8 cellular contexts compared by ENCODE assay signal in the genomic region with DNA sequence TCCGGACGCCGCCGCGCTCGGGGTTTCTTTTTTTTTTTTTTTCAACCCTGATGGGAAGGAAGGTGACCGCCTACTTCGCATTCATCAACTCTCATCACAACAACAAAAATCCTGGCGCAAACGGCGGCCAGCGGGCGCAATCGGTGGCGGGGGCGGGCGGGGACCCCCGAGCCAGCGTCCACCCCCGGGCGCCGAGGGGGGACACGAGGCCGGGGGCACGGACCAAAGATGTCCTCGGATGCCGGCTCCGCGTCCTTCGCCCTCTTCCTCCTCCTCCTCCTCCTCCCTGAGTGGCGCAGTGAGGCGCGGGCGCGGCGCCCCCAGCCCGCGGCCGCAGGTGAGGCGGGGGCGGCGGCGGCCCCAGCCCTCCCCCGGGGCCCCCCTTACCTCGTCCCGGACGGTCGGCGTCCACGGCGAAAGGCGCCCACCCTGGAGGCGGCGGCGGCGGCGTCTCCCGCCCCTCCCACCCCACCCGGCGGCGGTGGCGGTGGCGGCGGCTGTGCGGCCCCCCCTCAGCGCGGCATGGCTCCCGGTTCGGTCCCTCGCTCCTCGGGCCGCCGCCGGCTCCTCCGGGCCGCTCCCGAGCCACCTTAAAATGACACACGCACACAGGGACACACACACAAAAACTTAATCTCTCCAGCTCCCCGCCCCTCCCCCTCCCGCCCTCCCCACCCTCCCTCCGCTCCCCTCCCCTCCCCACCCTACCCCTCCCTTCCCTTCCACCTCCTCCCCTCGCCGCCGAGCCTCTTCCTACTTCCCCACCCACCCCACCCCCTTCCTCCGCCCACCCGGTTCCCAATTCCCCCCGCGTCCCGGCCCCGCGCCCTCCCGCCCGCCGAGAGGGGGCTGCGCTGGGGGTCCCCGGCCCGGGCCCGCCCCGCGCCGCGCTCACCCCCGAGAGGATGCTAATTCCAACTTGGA. TPM values are rescaled to one million over a fixed set of nuclear protein-coding genes. Genes with fewer than 3 reads are reported as not detected.
DNase-seq lines count a peak whose midpoint lies in the region; ATAC-seq, FAIRE-seq and TF ChIP-seq lines count a peak whose summit lies in the region.

A gene (minus strand): TSS at position 632 of the 924 bp plus-strand sequence.

- H3K9me3 ChIP-seq in K562 (replicated peaks; ENCODE audit: control insufficient read depth, insufficient read depth, low read depth, low read length): no peaks in the 10 kb centered on the region

- H2AFZ ChIP-seq in K562 (ENCODE audit: low read depth, low read length): peak within 1 kb of the TSS; percentile 84

- WGBS in K562 (ENCODE audit: insufficient coverage, low coverage, missing lambda C conversion rate): no CpG with 5 or more reads among the region's 103 CpGs

- TF ChIP-seq EP300 in K562 (IDR thresholded peaks at IDR 0.05; ENCODE audit: low read length): no peak

- H3K27ac ChIP-seq in K562 (ENCODE audit: extremely low read depth, low read depth, low read length): peak within 1 kb of the TSS; percentile 85

- in situ Hi-C loops in K562 (cut with MboI): loop anchor here (25.0 kb wide), 1 partner anchor 223 kb away; a partner anchor contains a TSS

- CTCF ChIA-PET in K562 (lab: Yijun Ruan, JAX; ENCODE audit: low intra/inter-chr PET ratio): no interaction called here

- POLR2A ChIA-PET in K562 (lab: Yijun Ruan, JAX): no interaction called here

- no peak for TF ChIP-seq POLR2A in K562 (conservative IDR thresholded peaks at IDR 0.05)

- peak within 1 kb of the TSS; percentile 60 to 93; a peak in 3 of 4 replicates for H3K9ac ChIP-seq in K562 (ENCODE audit: insufficient read depth in 1 of 2, low read depth in 2 of 2, low read length in 2 of 2)

- peak within 1 kb of the TSS; percentile 69 for H3K4me2 ChIP-seq in K562 (ENCODE audit: insufficient read depth, low read length)

- H4K20me1 ChIP-seq in K562 (replicated peaks; ENCODE audit: control insufficient read depth, insufficient read depth, low read length): no peaks in the 10 kb centered on the region; the same call in 1 of the 2 replicates

- FAIRE-seq in K562 (lab: Jason Lieb, UNC): no peak

- DNase-seq in NCI-H2227 (lab: John Stamatoyannopoulos, UW; ENCODE audit: unreplicated experiment) (peak; percentile 77), NCI-H2227 treated with DMSO at 0.1 percent for 48 hours (lab: John Stamatoyannopoulos, UW) (no peak), NCI-H510A (lab: John Stamatoyannopoulos, UW) (peak; percentile 50), K562 (ENCODE audit: extremely low read depth in 1 of 4, low spot score in 3 of 4) (peak; percentile 55 to 76 (median 68)), hypothalamus (lab: John Stamatoyannopoulos, UW) (peak in 30 of 51 donors; percentile 25 to 73 (median 54)), pulmonary artery endothelial cell (ENCODE audit: low read depth, low spot score) (no peak)

- H3K36me3 ChIP-seq in K562 (ENCODE audit: control insufficient read depth, insufficient read depth, low read length): no peaks in the 10 kb centered on the region

- TF ChIP-seq RAD21 in K562 (CRISPR knock-in tag; conservative IDR thresholded peaks at IDR 0.05 in 1 of 2, IDR thresholded peaks at IDR 0.05 in 1 of 2): no peak

- BruUV-seq in K562 (replicated peaks; lab: Mats Ljungman, UMichigan): no TSS peak

- ATAC-seq in K562 (peak; percentile 16), HG02678 (IDR thresholded peaks at IDR 0.05; ENCODE audit: unreplicated experiment) (no peak), GM18867 (IDR thresholded peaks at IDR 0.05; ENCODE audit: unreplicated experiment) (no peak)

- no peaks in the 10 kb centered on the region for H3K27me3 ChIP-seq in K562 (ENCODE audit: control insufficient read depth in 2 of 2, insufficient read depth in 2 of 2, low read length in 2 of 2)

- no peaks in the 10 kb centered on the region for H3K9me1 ChIP-seq in K562 (ENCODE audit: control insufficient read depth, insufficient read depth, low read length)

- no peak for TF ChIP-seq CTCF in K562 (IDR thresholded peaks at IDR 0.05 in 2 of 3, conservative IDR thresholded peaks at IDR 0.05 in 1 of 3; ENCODE audit: insufficient read depth in 2 of 3, low read depth in 1 of 3, low read length in 3 of 3)

- intact Hi-C loops in K562 (cut with micrococcal nuclease): loop anchor here (5.0 to 10.0 kb wide), 3 partner anchors 48 to 215 kb away; a partner anchor contains a TSS

- H3K4me1 ChIP-seq in K562 (replicated peaks in 1 of 2; ENCODE audit: control insufficient read depth in 2 of 2, insufficient read depth in 2 of 2, low read length in 2 of 2): peaks cover 6 to 25% of the 10 kb centered on the region in 2 experiments; a peak in 4 of 5 replicates

- peak within 1 kb of the TSS; percentile 74 for H3K4me3 ChIP-seq in K562

- peaks cover 47% of the 10 kb centered on the region for H3K79me2 ChIP-seq in K562 (ENCODE audit: control insufficient read depth, insufficient read depth, low read length)

TF ChIP-seq in K562, 482 proteins besides CTCF, POLR2A, EP300 and RAD21 (continues in another document):
- TF ChIP-seq HNRNPLL (IDR thresholded peaks at IDR 0.05; ENCODE audit: low read depth, low read length, poor library complexity, severe bottlenecking) (peak; percentile 65), GATA2 (CRISPR knock-in tag; IDR thresholded peaks at IDR 0.05) (no peak), KDM5B (IDR thresholded peaks at IDR 0.05; ENCODE audit: insufficient replicate concordance, low read depth, low read length) (peak; percentile 10), EGR1 (conservative IDR thresholded peaks at IDR 0.05) (peak; percentile 68), RBM25 (IDR thresholded peaks at IDR 0.05; ENCODE audit: low read depth, low read length, severe bottlenecking) (no peak), MED1 (CRISPR knock-in tag; IDR thresholded peaks at IDR 0.05; ENCODE audit: borderline replicate concordance) (no peak), HDAC2 (IDR thresholded peaks at IDR 0.05) (no peak), SRF (CRISPR knock-in tag; IDR thresholded peaks at IDR 0.05) (no peak)
- TF ChIP-seq, protein P1, sequence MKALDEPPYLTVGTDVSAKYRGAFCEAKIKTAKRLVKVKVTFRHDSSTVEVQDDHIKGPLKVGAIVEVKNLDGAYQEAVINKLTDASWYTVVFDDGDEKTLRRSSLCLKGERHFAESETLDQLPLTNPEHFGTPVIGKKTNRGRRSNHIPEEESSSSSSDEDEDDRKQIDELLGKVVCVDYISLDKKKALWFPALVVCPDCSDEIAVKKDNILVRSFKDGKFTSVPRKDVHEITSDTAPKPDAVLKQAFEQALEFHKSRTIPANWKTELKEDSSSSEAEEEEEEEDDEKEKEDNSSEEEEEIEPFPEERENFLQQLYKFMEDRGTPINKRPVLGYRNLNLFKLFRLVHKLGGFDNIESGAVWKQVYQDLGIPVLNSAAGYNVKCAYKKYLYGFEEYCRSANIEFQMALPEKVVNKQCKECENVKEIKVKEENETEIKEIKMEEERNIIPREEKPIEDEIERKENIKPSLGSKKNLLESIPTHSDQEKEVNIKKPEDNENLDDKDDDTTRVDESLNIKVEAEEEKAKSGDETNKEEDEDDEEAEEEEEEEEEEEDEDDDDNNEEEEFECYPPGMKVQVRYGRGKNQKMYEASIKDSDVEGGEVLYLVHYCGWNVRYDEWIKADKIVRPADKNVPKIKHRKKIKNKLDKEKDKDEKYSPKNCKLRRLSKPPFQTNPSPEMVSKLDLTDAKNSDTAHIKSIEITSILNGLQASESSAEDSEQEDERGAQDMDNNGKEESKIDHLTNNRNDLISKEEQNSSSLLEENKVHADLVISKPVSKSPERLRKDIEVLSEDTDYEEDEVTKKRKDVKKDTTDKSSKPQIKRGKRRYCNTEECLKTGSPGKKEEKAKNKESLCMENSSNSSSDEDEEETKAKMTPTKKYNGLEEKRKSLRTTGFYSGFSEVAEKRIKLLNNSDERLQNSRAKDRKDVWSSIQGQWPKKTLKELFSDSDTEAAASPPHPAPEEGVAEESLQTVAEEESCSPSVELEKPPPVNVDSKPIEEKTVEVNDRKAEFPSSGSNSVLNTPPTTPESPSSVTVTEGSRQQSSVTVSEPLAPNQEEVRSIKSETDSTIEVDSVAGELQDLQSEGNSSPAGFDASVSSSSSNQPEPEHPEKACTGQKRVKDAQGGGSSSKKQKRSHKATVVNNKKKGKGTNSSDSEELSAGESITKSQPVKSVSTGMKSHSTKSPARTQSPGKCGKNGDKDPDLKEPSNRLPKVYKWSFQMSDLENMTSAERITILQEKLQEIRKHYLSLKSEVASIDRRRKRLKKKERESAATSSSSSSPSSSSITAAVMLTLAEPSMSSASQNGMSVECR (CRISPR knock-in tag; IDR thresholded peaks at IDR 0.05): no peak
- TF ChIP-seq, protein P2, sequence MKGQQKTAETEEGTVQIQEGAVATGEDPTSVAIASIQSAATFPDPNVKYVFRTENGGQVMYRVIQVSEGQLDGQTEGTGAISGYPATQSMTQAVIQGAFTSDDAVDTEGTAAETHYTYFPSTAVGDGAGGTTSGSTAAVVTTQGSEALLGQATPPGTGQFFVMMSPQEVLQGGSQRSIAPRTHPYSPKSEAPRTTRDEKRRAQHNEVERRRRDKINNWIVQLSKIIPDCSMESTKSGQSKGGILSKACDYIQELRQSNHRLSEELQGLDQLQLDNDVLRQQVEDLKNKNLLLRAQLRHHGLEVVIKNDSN (CRISPR knock-in tag; IDR thresholded peaks at IDR 0.05): no peak

RNA-seq across cellular contexts. Expression of the gene that starts here (rescaled TPM):
- total RNA-seq in K562 (2011; cell fraction: chromatin; rRNA removed; ENCODE audit: low replicate concordance): 15.3 and 51.2 TPM in 2 replicates
- total RNA-seq in K562 (2011; cell fraction: nucleolus; rRNA removed): 15.2 and 21.3 TPM in 2 replicates
- 17.3 and 22.5 TPM in 2 replicates for total RNA-seq in K562 (2011; cell fraction: nucleoplasm; rRNA removed)
- total RNA-seq in K562 (2014; rRNA removed) (6.0 and 7.2 TPM in 2 replicates), K562 (2014; rRNA removed; fragmentation: Illumina TruSeq; extraction: Trizol) (8.0 and 8.3 TPM in 2 replicates), K562 (2015; rRNA removed; fragmentation: Illumina TruSeq; extraction: Trizol) (6.9 and 7.2 TPM in 2 replicates), K562 (2021) (6.5 and 8.8 TPM in 2 replicates), pulmonary artery endothelial cell (92.1 and 129 TPM in 2 replicates)
- polyA plus RNA-seq in K562 (2011; rRNA removed) (1.3 and 1.8 TPM in 2 replicates), K562 (2014; fragmentation: Illumina TruSeq; extraction: Trizol) (2.0 and 3.2 TPM in 2 replicates), K562 (2014; fragmentation: Nextera tagmentation; extraction: Ambion mirVana) (1 to 10 TPM; 1.5 to 1.9 TPM), K562 (2014; rRNA removed) (5.1 and 5.6 TPM in 2 replicates)
- 0.41 and 1.2 TPM in 2 replicates for polyA plus RNA-seq in K562 (2011; cell fraction: cytosol; rRNA removed)
- polyA plus RNA-seq in K562 (2011; cell fraction: nucleus; rRNA removed): 1.1 and 1.4 TPM in 2 replicates
- polyA plus RNA-seq in K562 (2012): 2.5 and 2.7 TPM in 2 replicates
- polyA minus RNA-seq in K562 (2011; rRNA and poly(A)+ RNA removed): 14.4 and 22.5 TPM in 2 replicates
- 9.6 and 12.3 TPM in 2 replicates for polyA minus RNA-seq in K562 (2011; cell fraction: cytosol; rRNA and poly(A)+ RNA removed)
- polyA minus RNA-seq in K562 (2011; cell fraction: nucleus; rRNA and poly(A)+ RNA removed): 11.4 and 17.2 TPM in 2 replicates

Comparison
In these comparisons a context has a peak if more than half of its experiments do, and no peak if none do; other contexts are left out.
1. DNase-seq: peak in NCI-H2227 (single experiment), NCI-H510A (single experiment), K562 (4 of 4) and hypothalamus (30 of 51); none in NCI-H2227 treated with DMSO at 0.1 percent for 48 hours (single experiment) and pulmonary artery endothelial cell (single experiment).